26 cellular contexts compared by ENCODE assay signal in the genomic region with DNA sequence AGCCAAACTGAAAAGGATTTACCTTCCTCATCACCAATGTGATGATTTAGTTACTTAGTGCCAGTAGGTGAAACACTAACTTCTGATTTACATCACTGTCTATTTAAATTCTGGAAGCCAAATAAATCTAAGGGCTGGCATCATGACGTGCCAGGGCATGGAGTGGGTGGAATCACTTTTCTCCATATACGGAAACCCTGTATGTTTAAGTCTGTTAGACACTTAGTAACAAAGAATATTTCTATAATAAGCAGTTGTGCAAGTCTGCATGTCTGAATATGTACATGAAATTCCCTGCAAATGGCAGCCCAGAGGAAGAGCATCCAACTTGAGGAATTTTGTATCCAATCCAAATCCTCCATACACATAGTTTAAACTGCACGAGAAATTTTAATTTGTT.
"Had no signal": no experiment of that assay in that cellular context is flagged by ENCODE, and none has a peak within 500 bp of the region (broad histone marks: within the 10 kb centered on the region; RNA-seq: fewer than 3 reads in every experiment).

No MANE protein-coding gene starts in this region.

- H3K27ac Mint-ChIP-seq: natural killer cell treated with Interleukin-12 subunit alpha and Interleukin-12 subunit beta and Interleukin-15 and Interleukin-18, amount 100 ng/mL, for 72 hours; nephron progenitor cell; stimulated activated effector memory CD8-positive, alpha-beta T cell treated with anti-CD3 and anti-CD28 coated beads, Interleukin-12 subunit alpha, Interleukin-12 subunit beta, amount 100 ng/mL, for 72 hours; stimulated activated naive B cell treated with anti-CD40 and anti-IgM and Interleukin-4, amounts not matched to agents 10 μg/mL and 1 μg/mL and 100 μg/mL, for 72 hours; stimulated activated naive CD8-positive, alpha-beta T cell treated with anti-CD3 and anti-CD28 coated beads, Interleukin-15, Interleukin-2, amounts not matched to agents 100 ng/mL and 50 ng/mL, for 24 hours had no signal

- DNase-seq: nephron progenitor cell; pancreas; right cardiac atrium; right lobe of liver; sigmoid colon; small intestine; stimulated activated CD4-positive, alpha-beta T cell treated with anti-CD3 and anti-CD28 coated beads, Interleukin-15, amount 100 ng/mL, for 24 hours; stimulated activated CD4-positive, alpha-beta T cell treated with anti-CD3 and anti-CD28 coated beads, Interleukin-2, amount 100 ng/mL, for 24 hours; stimulated activated CD4-positive, alpha-beta T cell treated with anti-CD3 and anti-CD28 coated beads, Interleukin-2, amount 100 ng/mL, for 48 hours; stimulated activated CD4-positive, alpha-beta T cell treated with anti-CD3 and anti-CD28 coated beads, Interleukin-4, amount 100 ng/mL, for 24 hours; stimulated activated naive B cell treated with anti-CD40 and anti-IgM and Interleukin-4, amounts not matched to agents 10 μg/mL and 1 μg/mL and 100 μg/mL, for 72 hours; stimulated activated naive CD4-positive, alpha-beta T cell treated with Interleukin-2 at 50 U/mL for 16 hours; stomach; thyroid gland; trophoblast cell; upper lobe of left lung had no signal

- H3K9me3 Mint-ChIP-seq: natural killer cell treated with Interleukin-12 subunit alpha and Interleukin-12 subunit beta and Interleukin-15 and Interleukin-18, amount 100 ng/mL, for 72 hours; nephron progenitor cell; stimulated activated effector memory CD8-positive, alpha-beta T cell treated with anti-CD3 and anti-CD28 coated beads, Interleukin-12 subunit alpha, Interleukin-12 subunit beta, amount 100 ng/mL, for 72 hours; stimulated activated naive B cell treated with anti-CD40 and anti-IgM and Interleukin-4, amounts not matched to agents 10 μg/mL and 1 μg/mL and 100 μg/mL, for 72 hours; stimulated activated naive CD8-positive, alpha-beta T cell treated with anti-CD3 and anti-CD28 coated beads, Interleukin-15, Interleukin-2, amounts not matched to agents 100 ng/mL and 50 ng/mL, for 24 hours had no signal

- H3K4me1 Mint-ChIP-seq: nephron progenitor cell had no signal

- H3K4me1 ChIP-seq: pancreas, prostate gland, right lobe of liver, thyroid gland, vagina had no signal

- H3K36me3 ChIP-seq: neutrophil, pancreas, prostate gland, right lobe of liver, sigmoid colon, stomach, thoracic aorta, thyroid gland, tibial nerve, upper lobe of left lung, vagina had no signal

- H3K36me3 Mint-ChIP-seq: natural killer cell treated with Interleukin-12 subunit alpha and Interleukin-12 subunit beta and Interleukin-15 and Interleukin-18, amount 100 ng/mL, for 72 hours; stimulated activated effector memory CD8-positive, alpha-beta T cell treated with anti-CD3 and anti-CD28 coated beads, Interleukin-12 subunit alpha, Interleukin-12 subunit beta, amount 100 ng/mL, for 72 hours had no signal

- ATAC-seq: natural killer cell treated with Interleukin-12 subunit alpha and Interleukin-12 subunit beta and Interleukin-15 and Interleukin-18, amount 100 ng/mL, for 72 hours; pancreas; right cardiac atrium; stimulated activated effector memory CD8-positive, alpha-beta T cell treated with anti-CD3 and anti-CD28 coated beads, Interleukin-12 subunit alpha, Interleukin-12 subunit beta, amount 100 ng/mL, for 72 hours; stimulated activated naive B cell treated with anti-CD40 and anti-IgM and Interleukin-4, amounts not matched to agents 10 μg/mL and 1 μg/mL and 100 μg/mL, for 72 hours had no signal

- FAIRE-seq: urothelium cell line had no signal

- H3K27me3 Mint-ChIP-seq: natural killer cell treated with Interleukin-12 subunit alpha and Interleukin-12 subunit beta and Interleukin-15 and Interleukin-18, amount 100 ng/mL, for 72 hours; stimulated activated naive B cell treated with anti-CD40 and anti-IgM and Interleukin-4, amounts not matched to agents 10 μg/mL and 1 μg/mL and 100 μg/mL, for 72 hours; stimulated activated naive CD8-positive, alpha-beta T cell treated with anti-CD3 and anti-CD28 coated beads, Interleukin-15, Interleukin-2, amounts not matched to agents 100 ng/mL and 50 ng/mL, for 24 hours had no signal

- H3K9me3 ChIP-seq: neutrophil, pancreas, prostate gland, right lobe of liver, sigmoid colon, stomach, thoracic aorta, thyroid gland, tibial nerve, upper lobe of left lung, vagina had no signal

- H3K4me3 Mint-ChIP-seq: natural killer cell treated with Interleukin-12 subunit alpha and Interleukin-12 subunit beta and Interleukin-15 and Interleukin-18, amount 100 ng/mL, for 72 hours; nephron progenitor cell; neural crest cell; stimulated activated effector memory CD8-positive, alpha-beta T cell treated with anti-CD3 and anti-CD28 coated beads, Interleukin-12 subunit alpha, Interleukin-12 subunit beta, amount 100 ng/mL, for 72 hours; stimulated activated naive B cell treated with anti-CD40 and anti-IgM and Interleukin-4, amounts not matched to agents 10 μg/mL and 1 μg/mL and 100 μg/mL, for 72 hours; stimulated activated naive CD8-positive, alpha-beta T cell treated with anti-CD3 and anti-CD28 coated beads, Interleukin-15, Interleukin-2, amounts not matched to agents 100 ng/mL and 50 ng/mL, for 24 hours had no signal

- H3K27me3 ChIP-seq: neutrophil, pancreas, right lobe of liver, sigmoid colon, stomach, thyroid gland, tibial nerve, upper lobe of left lung, vagina had no signal

- H3K27ac ChIP-seq: neutrophil, pancreas, prostate gland, right lobe of liver, sigmoid colon, stomach, thoracic aorta, thyroid gland, tibial nerve, upper lobe of left lung, vagina had no signal

- H3K4me3 ChIP-seq: pancreas, prostate gland, right lobe of liver, sigmoid colon, stomach, thoracic aorta, thyroid gland, tibial nerve, upper lobe of left lung, vagina had no signal
